In the genomic region with DNA sequence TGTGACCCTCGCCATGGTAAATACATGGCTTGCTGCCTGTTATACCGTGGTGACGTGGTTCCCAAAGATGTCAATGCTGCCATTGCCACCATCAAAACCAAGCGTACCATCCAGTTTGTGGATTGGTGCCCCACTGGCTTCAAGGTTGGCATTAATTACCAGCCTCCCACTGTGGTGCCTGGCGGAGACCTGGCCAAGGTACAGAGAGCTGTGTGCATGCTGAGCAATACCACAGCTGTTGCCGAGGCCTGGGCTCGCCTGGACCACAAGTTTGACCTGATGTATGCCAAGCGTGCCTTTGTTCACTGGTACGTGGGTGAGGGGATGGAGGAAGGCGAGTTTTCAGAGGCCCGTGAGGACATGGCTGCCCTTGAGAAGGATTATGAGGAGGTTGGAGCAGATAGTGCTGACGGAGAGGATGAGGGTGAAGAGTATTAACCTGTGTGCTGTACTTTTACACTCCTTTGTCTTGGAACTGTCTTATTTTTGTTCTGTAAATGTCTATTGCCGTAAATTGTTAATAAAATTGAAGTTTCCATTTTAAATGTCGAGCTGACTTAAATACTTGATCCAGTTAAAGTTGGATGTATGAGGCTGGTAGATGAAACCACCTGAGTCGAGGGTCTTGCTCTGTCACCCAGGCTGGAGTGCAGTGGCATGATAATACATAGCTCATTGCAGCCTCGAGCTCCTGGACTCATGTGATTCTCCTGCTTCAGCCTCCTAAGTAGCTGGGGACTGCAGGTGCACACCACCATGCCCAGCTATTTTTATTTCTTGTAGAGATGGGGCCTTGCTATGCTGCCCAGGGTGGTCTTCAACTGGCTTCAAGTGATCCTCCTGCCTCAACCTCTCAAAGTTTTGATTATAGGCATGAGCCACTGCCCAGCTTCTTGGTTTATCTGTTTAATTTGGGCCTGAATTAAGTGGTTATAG, we compare ENCODE assay signal across 14 cellular contexts. TPM values are rescaled to one million over a fixed set of nuclear protein-coding genes. Genes with fewer than 3 reads are reported as not detected.
"Had no signal": no experiment of that assay in that cellular context is flagged by ENCODE, and none has a peak within 500 bp of the region (broad histone marks: within the 10 kb centered on the region; RNA-seq: fewer than 3 reads in every experiment).

No MANE protein-coding gene starts in this region.

- H3K4me1 ChIP-seq: psoas muscle had no signal

- H3K9me3 Mint-ChIP-seq: neural crest cell; stimulated activated naive CD8-positive, alpha-beta T cell treated with anti-CD3 and anti-CD28 coated beads, Interleukin-15, Interleukin-2, amounts not matched to agents 100 ng/mL and 50 ng/mL, for 24 hours; T-cell; type B pancreatic cell had no signal

- DNase-seq: activated CD4-positive, CD25-positive, alpha-beta regulatory T cell treated with anti-CD3 and anti-CD28 coated beads, Interleukin-2, amount 50 U/mL, for 72 hours; dorsolateral prefrontal cortex; left colon; lower lobe of right lung; psoas muscle; T-cell; T1000 had no signal

- H3K27ac Mint-ChIP-seq: stimulated activated naive CD8-positive, alpha-beta T cell treated with anti-CD3 and anti-CD28 coated beads, Interleukin-15, Interleukin-2, amounts not matched to agents 100 ng/mL and 50 ng/mL, for 24 hours; T-cell; type B pancreatic cell had no signal

- H3K4me3 Mint-ChIP-seq: neural crest cell; stimulated activated naive CD8-positive, alpha-beta T cell treated with anti-CD3 and anti-CD28 coated beads, Interleukin-15, Interleukin-2, amounts not matched to agents 100 ng/mL and 50 ng/mL, for 24 hours; T-cell; type B pancreatic cell had no signal

- H3K27me3 Mint-ChIP-seq: stimulated activated naive CD8-positive, alpha-beta T cell treated with anti-CD3 and anti-CD28 coated beads, Interleukin-15, Interleukin-2, amounts not matched to agents 100 ng/mL and 50 ng/mL, for 24 hours; T-cell had no signal

- ATAC-seq: left colon, lower lobe of right lung, psoas muscle, sciatic nerve, T-cell had no signal

- H3K9me3 ChIP-seq: lower lobe of right lung, psoas muscle, suprapubic skin had no signal

- H3K27me3 ChIP-seq: dorsolateral prefrontal cortex, suprapubic skin had no signal

- H3K27ac ChIP-seq: dorsolateral prefrontal cortex, lower lobe of right lung, psoas muscle, suprapubic skin had no signal

- H3K4me3 ChIP-seq: dorsolateral prefrontal cortex, lower lobe of right lung, psoas muscle, suprapubic skin had no signal

RNA-seq across cellular contexts. Expression of gene PRPH, which starts 21.9 kb away (rescaled TPM):
- total RNA-seq: osteocyte, psoas muscle, T-cell had no signal

RNA-seq across cellular contexts. Expression of gene TROAP, which starts 50.0 kb away (rescaled TPM):
- total RNA-seq: cardiac septum had no signal
